In the genomic region with DNA sequence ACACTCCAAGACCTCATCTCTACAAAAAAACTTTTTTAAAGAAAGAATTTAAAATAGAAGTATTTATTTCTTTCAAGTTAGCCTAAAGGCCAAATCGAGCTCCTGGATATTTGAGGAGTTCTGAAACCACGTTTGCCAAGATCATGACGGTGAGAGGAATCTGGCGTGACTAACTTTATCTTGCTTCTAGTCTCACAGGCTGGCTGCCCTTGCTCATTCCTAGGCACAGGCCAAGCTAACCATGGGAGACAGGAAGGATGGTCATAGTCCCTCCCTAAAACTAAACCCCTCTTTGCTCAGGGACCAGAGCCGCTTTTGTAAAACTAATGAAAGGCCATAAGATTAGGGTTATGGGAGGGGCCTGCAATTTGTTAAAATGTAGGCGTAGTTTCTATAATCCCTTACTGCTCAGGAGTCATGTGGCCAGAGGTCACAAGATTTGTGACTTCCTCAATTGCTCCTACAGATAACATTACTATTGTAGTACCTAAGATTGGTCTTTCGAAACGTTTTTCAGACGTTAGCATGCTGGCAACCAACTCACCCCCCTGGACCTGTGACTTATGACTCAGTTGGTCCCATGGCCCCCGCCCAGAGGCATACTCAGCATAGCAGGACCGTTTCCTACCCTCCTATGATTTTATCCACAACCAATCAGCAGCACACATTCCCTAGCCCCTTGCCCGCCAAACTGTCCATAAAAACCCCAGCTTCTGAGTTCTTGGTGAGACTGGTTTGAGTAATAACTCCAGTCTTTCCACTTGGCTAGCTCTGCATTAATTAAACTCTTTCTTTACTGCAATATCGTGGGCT, we compare ENCODE assay signal across 30 cellular contexts.
"Had no signal": no experiment of that assay in that cellular context is flagged by ENCODE, and none has a peak within 500 bp of the region (broad histone marks: within the 10 kb centered on the region; RNA-seq: fewer than 3 reads in every experiment).

No MANE protein-coding gene starts in this region.

- H3K36me3 Mint-ChIP-seq: stimulated activated effector memory CD8-positive, alpha-beta T cell treated with anti-CD3 and anti-CD28 coated beads, Interleukin-12 subunit alpha, Interleukin-12 subunit beta, amount 100 ng/mL, for 72 hours had no signal

- H3K36me3 ChIP-seq: breast epithelium, esophagus muscularis mucosa, heart left ventricle, neutrophil, ovary, prostate gland, sigmoid colon, thoracic aorta, uterus had no signal

- H3K4me1 Mint-ChIP-seq: activated CD4-positive, alpha-beta T cell treated with anti-CD3 and anti-CD28 coated beads for 36 hours had no signal

- H3K27ac Mint-ChIP-seq: activated CD4-positive, alpha-beta T cell treated with anti-CD3 and anti-CD28 coated beads for 36 hours; activated CD8-positive, alpha-beta memory T cell treated with anti-CD3 and anti-CD28 coated beads, Interleukin-2, amount 10 ng/mL, durations not matched to agents 7 days and 5 days; activated CD8-positive, alpha-beta T cell treated with anti-CD3 and anti-CD28 coated beads, Interleukin-2, amount 10 ng/mL, durations not matched to agents 7 days and 5 days; activated naive CD4-positive, alpha-beta T cell treated with anti-CD3 and anti-CD28 coated beads, Interleukin-2, amount 50 U/mL, for 72 hours; activated T-helper 2 cell treated with anti-CD3 and anti-CD28 coated beads, Interferon-gamma antibody, Interleukin-2, Interleukin-4, amounts not matched to agents 10 μg/mL and 5 μg/mL and 100 μg/mL, durations not matched to agents 14 hours and 24 hours and 36 hours; nephron progenitor cell; stimulated activated effector memory CD8-positive, alpha-beta T cell treated with anti-CD3 and anti-CD28 coated beads, Interleukin-12 subunit alpha, Interleukin-12 subunit beta, amount 100 ng/mL, for 72 hours; stimulated activated naive CD8-positive, alpha-beta T cell treated with anti-CD3 and anti-CD28 coated beads, Interleukin-15, Interleukin-2, amounts not matched to agents 100 ng/mL and 50 ng/mL, for 24 hours; type B pancreatic cell had no signal

- H3K27me3 ChIP-seq: breast epithelium, esophagus muscularis mucosa, foreskin keratinocyte, heart left ventricle, neutrophil, ovary, sigmoid colon, uterus had no signal

- FAIRE-seq: kidney, small intestine had no signal

- DNase-seq: activated CD4-positive, alpha-beta T cell treated with anti-CD3 and anti-CD28 coated beads for 36 hours; activated CD4-positive, CD25-positive, alpha-beta regulatory T cell; activated CD8-positive, alpha-beta memory T cell treated with anti-CD3 and anti-CD28 coated beads, Interleukin-2, amount 10 ng/mL, durations not matched to agents 7 days and 5 days; activated CD8-positive, alpha-beta T cell treated with anti-CD3 and anti-CD28 coated beads, Interleukin-2, amount 10 ng/mL, durations not matched to agents 7 days and 5 days; activated T-cell treated with anti-CD3 and anti-CD28 coated beads, Interleukin-2, amount 50 U/mL, for 48 hours; central memory CD4-positive, alpha-beta T cell; foreskin keratinocyte; heart left ventricle; hypothalamus; immature natural killer cell; kidney; left colon; mammary epithelial cell; nephron progenitor cell; ovary; retina; sigmoid colon; small intestine; stimulated activated CD4-positive, alpha-beta T cell treated with anti-CD3 and anti-CD28 coated beads, Interleukin-4, amount 100 ng/mL, for 24 hours; uterus had no signal

- H3K4me3 Mint-ChIP-seq: activated CD4-positive, alpha-beta T cell treated with anti-CD3 and anti-CD28 coated beads for 36 hours; activated CD8-positive, alpha-beta memory T cell treated with anti-CD3 and anti-CD28 coated beads, Interleukin-2, amount 10 ng/mL, durations not matched to agents 7 days and 5 days; activated CD8-positive, alpha-beta T cell treated with anti-CD3 and anti-CD28 coated beads, Interleukin-2, amount 10 ng/mL, durations not matched to agents 7 days and 5 days; immature natural killer cell; nephron progenitor cell; stimulated activated effector memory CD8-positive, alpha-beta T cell treated with anti-CD3 and anti-CD28 coated beads, Interleukin-12 subunit alpha, Interleukin-12 subunit beta, amount 100 ng/mL, for 72 hours; stimulated activated naive CD8-positive, alpha-beta T cell treated with anti-CD3 and anti-CD28 coated beads, Interleukin-15, Interleukin-2, amounts not matched to agents 100 ng/mL and 50 ng/mL, for 24 hours; type B pancreatic cell had no signal

- H3K9me3 ChIP-seq: neutrophil, ovary, prostate gland, sigmoid colon, thoracic aorta, uterus had no signal

- H3K27me3 Mint-ChIP-seq: activated CD4-positive, alpha-beta T cell treated with anti-CD3 and anti-CD28 coated beads for 36 hours; activated CD8-positive, alpha-beta memory T cell treated with anti-CD3 and anti-CD28 coated beads, Interleukin-2, amount 10 ng/mL, durations not matched to agents 7 days and 5 days; stimulated activated naive CD8-positive, alpha-beta T cell treated with anti-CD3 and anti-CD28 coated beads, Interleukin-15, Interleukin-2, amounts not matched to agents 100 ng/mL and 50 ng/mL, for 24 hours; type B pancreatic cell had no signal

- H3K27ac ChIP-seq: breast epithelium, esophagus muscularis mucosa, foreskin keratinocyte, heart left ventricle, neutrophil, ovary, prostate gland, sigmoid colon, thoracic aorta, uterus had no signal

- H3K4me1 ChIP-seq: breast epithelium, foreskin keratinocyte, heart left ventricle, prostate gland, sigmoid colon, uterus had no signal

- ATAC-seq: activated CD4-positive, alpha-beta T cell treated with anti-CD3 and anti-CD28 coated beads for 36 hours; activated CD8-positive, alpha-beta memory T cell treated with anti-CD3 and anti-CD28 coated beads, Interleukin-2, amount 10 ng/mL, durations not matched to agents 7 days and 5 days; activated CD8-positive, alpha-beta T cell treated with anti-CD3 and anti-CD28 coated beads, Interleukin-2, amount 10 ng/mL, durations not matched to agents 7 days and 5 days; activated naive CD4-positive, alpha-beta T cell treated with anti-CD3 and anti-CD28 coated beads, Interleukin-2, amount 50 U/mL, for 72 hours; foreskin keratinocyte; heart left ventricle; left colon; stimulated activated effector memory CD8-positive, alpha-beta T cell treated with anti-CD3 and anti-CD28 coated beads, Interleukin-12 subunit alpha, Interleukin-12 subunit beta, amount 100 ng/mL, for 72 hours had no signal

- H3K4me3 ChIP-seq: breast epithelium, esophagus muscularis mucosa, heart left ventricle, ovary, prostate gland, sigmoid colon, thoracic aorta, uterus had no signal
